ENCODE assay signal across 27 cellular contexts in genomic region chr14:35147186-35147585, GRCh38.
"Had no signal": no experiment of that assay in that cellular context is flagged by ENCODE, and none has a peak within 500 bp of the region (broad histone marks: within the 10 kb centered on the region; RNA-seq: fewer than 3 reads in every experiment).

No MANE protein-coding gene starts in this region.

- H3K27ac ChIP-seq: stomach, suprapubic skin, testis, thoracic aorta, thyroid gland, tibial artery, tibial nerve, transverse colon, upper lobe of left lung, upper lobe of right lung, uterus, vagina had no signal

- DNase-seq: stimulated activated CD4-positive, alpha-beta T cell treated with anti-CD3 and anti-CD28 coated beads, Interleukin-2, amount 100 ng/mL, for 48 hours; stimulated activated CD4-positive, alpha-beta T cell treated with anti-CD3 and anti-CD28 coated beads, Interleukin-4, amount 100 ng/mL, for 1 hour; stimulated activated CD4-positive, alpha-beta T cell treated with anti-CD3 and anti-CD28 coated beads, Interleukin-4, amount 100 ng/mL, for 24 hours; stimulated activated CD4-positive, alpha-beta T cell treated with anti-CD3 and anti-CD28 coated beads, Interleukin-4, amount 100 ng/mL, for 4 hours; stimulated activated CD8-positive, alpha-beta memory T cell treated with anti-CD3 and anti-CD28 coated beads, Interleukin-4, amount 100 ng/mL, for 48 hours; stimulated activated naive B cell treated with anti-CD40 and anti-IgM and Interleukin-4, amounts not matched to agents 10 μg/mL and 1 μg/mL and 100 μg/mL, for 72 hours; stimulated activated naive CD4-positive, alpha-beta T cell; stimulated activated naive CD4-positive, alpha-beta T cell treated with Interleukin-2 at 50 U/mL for 16 hours; stimulated activated naive CD8-positive, alpha-beta T cell treated with anti-CD3 and anti-CD28 coated beads, Interleukin-15, amount 100 ng/mL, for 72 hours; stimulated activated naive CD8-positive, alpha-beta T cell treated with anti-CD3 and anti-CD28 coated beads, Interleukin-15, Interleukin-2, amounts not matched to agents 100 U/mL and 50 U/mL, for 24 hours; stomach; substantia nigra; testis; thyroid gland; tibial artery; transverse colon; trophoblast cell; upper lobe of left lung; upper lobe of right lung; uterus had no signal

- H3K27me3 ChIP-seq: stomach, suprapubic skin, testis, thyroid gland, tibial artery, tibial nerve, transverse colon, upper lobe of left lung, upper lobe of right lung, uterus, vagina had no signal

- FAIRE-seq: urothelium cell line had no signal

- H3K4me3 ChIP-seq: stomach, suprapubic skin, testis, thoracic aorta, thyroid gland, tibial artery, tibial nerve, transverse colon, upper lobe of left lung, upper lobe of right lung, uterus, vagina had no signal

- H3K9me3 ChIP-seq: stomach, suprapubic skin, testis, thoracic aorta, thyroid gland, tibial artery, tibial nerve, transverse colon, upper lobe of left lung, upper lobe of right lung, uterus, vagina had no signal

- ATAC-seq: stimulated activated effector memory CD8-positive, alpha-beta T cell treated with anti-CD3 and anti-CD28 coated beads, Interleukin-12 subunit alpha, Interleukin-12 subunit beta, amount 100 ng/mL, for 72 hours; stimulated activated memory B cell treated with anti-CD40 and anti-IgM and Interleukin-4, amounts not matched to agents 10 μg/mL and 1 μg/mL and 100 μg/mL, for 72 hours; stimulated activated naive B cell treated with anti-CD40 and anti-IgM and Interleukin-4, amounts not matched to agents 10 μg/mL and 1 μg/mL and 100 μg/mL, for 72 hours; stimulated activated naive CD8-positive, alpha-beta T cell treated with anti-CD3 and anti-CD28 coated beads, Interleukin-15, amount 100 ng/mL, for 72 hours; stimulated activated naive CD8-positive, alpha-beta T cell treated with anti-CD3 and anti-CD28 coated beads, Interleukin-15, Interleukin-2, amounts not matched to agents 100 U/mL and 50 U/mL, for 24 hours; upper lobe of right lung had no signal

- H3K4me1 ChIP-seq: stomach, suprapubic skin, testis, thyroid gland, tibial artery, tibial nerve, transverse colon, upper lobe of left lung, upper lobe of right lung, uterus, vagina had no signal

- H3K36me3 ChIP-seq: suprapubic skin, thoracic aorta, thyroid gland, transverse colon, uterus, vagina had no signal
